ENCODE assay signal across 16 cellular contexts in genomic region chr9:14423816-14424261, GRCh38.
DNase-seq lines count a peak whose midpoint lies in the region; ATAC-seq, FAIRE-seq and TF ChIP-seq lines count a peak whose summit lies in the region.
"Had no signal": no experiment of that assay in that cellular context is flagged by ENCODE, and none has a peak within 500 bp of the region (broad histone marks: within the 10 kb centered on the region; RNA-seq: fewer than 3 reads in every experiment).

No MANE protein-coding gene starts in this region.

- H3K9me3 ChIP-seq in fibroblast of lung (ENCODE audit: control insufficient read depth, insufficient read depth, low read depth, low read length) = no peaks in the 10 kb centered on the region
- H3K9me3 ChIP-seq: body of pancreas, gastroesophageal sphincter, left ventricle myocardium inferior had no signal

- H3K4me1 ChIP-seq in fibroblast of lung (ENCODE audit: control insufficient read depth, extremely low read depth, insufficient read depth, low read length) = peaks cover 6% of the 10 kb centered on the region
- H3K4me1 ChIP-seq: body of pancreas had no signal

- no peak for TF ChIP-seq CTCF in RWPE1 (conservative IDR thresholded peaks at IDR 0.05; ENCODE audit: low read depth)
- no peak for TF ChIP-seq CTCF in fibroblast of lung (conservative IDR thresholded peaks at IDR 0.05 in 1 of 2, IDR thresholded peaks at IDR 0.05 in 1 of 2; ENCODE audit: low read depth in 1 of 2, low read length in 2 of 2)

- no peaks in the 10 kb centered on the region for H3K27me3 Mint-ChIP-seq in activated CD8-positive, alpha-beta memory T cell treated with anti-CD3 and anti-CD28 coated beads, Interleukin-2, amount 10 ng/mL, durations not matched to agents 7 days and 5 days

- no peaks in the 10 kb centered on the region for H3K4me1 Mint-ChIP-seq in activated CD8-positive, alpha-beta memory T cell treated with anti-CD3 and anti-CD28 coated beads, Interleukin-2, amount 10 ng/mL, durations not matched to agents 7 days and 5 days

- no peaks in the 10 kb centered on the region for H3K9me3 Mint-ChIP-seq in activated CD8-positive, alpha-beta memory T cell treated with anti-CD3 and anti-CD28 coated beads, Interleukin-2, amount 10 ng/mL, durations not matched to agents 7 days and 5 days (ENCODE audit: low read depth)
- H3K9me3 Mint-ChIP-seq: activated T-cell treated with anti-CD3 and anti-CD28 coated beads, Interleukin-2, amount 50 U/mL, for 4 hours; CD4-positive, alpha-beta memory T cell had no signal

- H3K79me2 ChIP-seq in fibroblast of lung (ENCODE audit: control insufficient read depth, insufficient read depth, low read length) = no peaks in the 10 kb centered on the region

- no peaks in the 10 kb centered on the region for H3K36me3 ChIP-seq in fibroblast of lung (ENCODE audit: control insufficient read depth, insufficient read depth, low read length)
- H3K36me3 ChIP-seq: gastroesophageal sphincter, left ventricle myocardium inferior had no signal

- no peak overlapping the region for H3K27ac ChIP-seq in RWPE1
- H3K27ac ChIP-seq in fibroblast of lung (ENCODE audit: insufficient read depth, low read length) = peak overlapping the region; percentile 39
- H3K27ac ChIP-seq: body of pancreas, gastroesophageal sphincter, left ventricle myocardium inferior had no signal

- H3K4me3 ChIP-seq in fibroblast of lung (replicated peaks in 1 of 4; ENCODE audit: control extremely low read depth in 1 of 4, insufficient read depth in 1 of 4, low read depth in 3 of 4, low read length in 4 of 4) = no peak overlapping the region
- H3K4me3 ChIP-seq: body of pancreas, gastroesophageal sphincter, left ventricle myocardium inferior had no signal

- H3K36me3 Mint-ChIP-seq in activated CD8-positive, alpha-beta memory T cell treated with anti-CD3 and anti-CD28 coated beads, Interleukin-2, amount 10 ng/mL, durations not matched to agents 7 days and 5 days = no peaks in the 10 kb centered on the region
- H3K36me3 Mint-ChIP-seq: CD4-positive, alpha-beta memory T cell had no signal

- peaks cover 5% of the 10 kb centered on the region for H3K27me3 ChIP-seq in fibroblast of lung (ENCODE audit: control insufficient read depth, insufficient read depth, low read length)
- H3K27me3 ChIP-seq: body of pancreas, gastroesophageal sphincter had no signal

- ATAC-seq in activated CD8-positive, alpha-beta memory T cell treated with anti-CD3 and anti-CD28 coated beads, Interleukin-2, amount 10 ng/mL, durations not matched to agents 7 days and 5 days = no peak
- no peak for ATAC-seq in HG03571 (IDR thresholded peaks at IDR 0.05; ENCODE audit: unreplicated experiment)
- ATAC-seq: activated CD4-positive, CD25-positive, alpha-beta regulatory T cell treated with anti-CD3 and anti-CD28 coated beads, Interleukin-2, amount 50 U/mL, for 24 hours; activated T-cell treated with anti-CD3 and anti-CD28 coated beads, Interleukin-2, amount 50 U/mL, for 4 hours; body of pancreas; gastroesophageal sphincter had no signal

- no peak overlapping the region for H3K9ac ChIP-seq in fibroblast of lung (ENCODE audit: insufficient read depth, low read length)

- no peaks in the 10 kb centered on the region for H4K20me1 ChIP-seq in fibroblast of lung (ENCODE audit: control insufficient read depth, extremely low read depth, insufficient read depth, low read length)

- no peak overlapping the region for H2AFZ ChIP-seq in fibroblast of lung (ENCODE audit: low read length)

- CTCF ChIA-PET in RWPE1 (lab: Yijun Ruan, JAX) = interaction anchor here (0.5 kb wide), 1 partner anchor 1515 kb away, joined by 3 read pairs; no protein-coding TSS in a partner anchor
- CTCF ChIA-PET in activated CD8-positive, alpha-beta memory T cell treated with anti-CD3 and anti-CD28 coated beads, Interleukin-2, amount 10 ng/mL, durations not matched to agents 7 days and 5 days (lab: Charles Lee) = no interaction called here

- DNase-seq in ELR (ENCODE audit: low read depth) (peak; percentile 67), RWPE1 (ENCODE audit: low spot score) (peak; percentile 8), fibroblast of lung (ENCODE audit: low read depth in 2 of 2) (peak; percentile 82 to 86), non-pigmented ciliary epithelial cell (ENCODE audit: low read depth) (peak; percentile 52), frontal cortex (ENCODE audit: low spot score in 2 of 2) (no peak), NCI-H510A treated with DMSO at 0.1 percent for 48 hours (lab: John Stamatoyannopoulos, UW) (no peak)
- no peak for DNase-seq in activated CD8-positive, alpha-beta memory T cell treated with anti-CD3 and anti-CD28 coated beads, Interleukin-2, amount 10 ng/mL, durations not matched to agents 7 days and 5 days
- DNase-seq: activated T-cell treated with anti-CD3 and anti-CD28 coated beads, Interleukin-2, amount 50 U/mL, for 4 hours; body of pancreas; CD4-positive, alpha-beta memory T cell; left ventricle myocardium inferior; NCI-H1105 treated with DMSO at 0.1 percent for 48 hours; occipital lobe had no signal

- FAIRE-seq in frontal cortex (lab: Jason Lieb, UNC) = no peak

- peak overlapping the region; percentile 77 for H3K4me2 ChIP-seq in fibroblast of lung (ENCODE audit: extremely low read depth, insufficient read depth, low read length)

- POLR2A ChIA-PET in RWPE1 (lab: Yijun Ruan, JAX; ENCODE audit: low non-redundant PET) = no interaction called here

- H3K4me3 Mint-ChIP-seq in activated CD8-positive, alpha-beta memory T cell treated with anti-CD3 and anti-CD28 coated beads, Interleukin-2, amount 10 ng/mL, durations not matched to agents 7 days and 5 days = no peak overlapping the region
- H3K4me3 Mint-ChIP-seq: activated T-cell treated with anti-CD3 and anti-CD28 coated beads, Interleukin-2, amount 50 U/mL, for 4 hours; CD4-positive, alpha-beta memory T cell had no signal

- no peak overlapping the region for H3K27ac Mint-ChIP-seq in activated CD8-positive, alpha-beta memory T cell treated with anti-CD3 and anti-CD28 coated beads, Interleukin-2, amount 10 ng/mL, durations not matched to agents 7 days and 5 days
- H3K27ac Mint-ChIP-seq: CD4-positive, alpha-beta memory T cell had no signal

Comparison
In these comparisons a context has a peak if more than half of its experiments do, and no peak if none do; other contexts are left out.
1. DNase-seq: peak in ELR (single experiment), RWPE1 (single experiment), fibroblast of lung (2 of 2) and non-pigmented ciliary epithelial cell (single experiment); none in activated CD8-positive, alpha-beta memory T cell treated with anti-CD3 and anti-CD28 coated beads, Interleukin-2, amount 10 ng/mL, durations not matched to agents 7 days and 5 days (single experiment), frontal cortex (0 of 2) and NCI-H510A treated with DMSO at 0.1 percent for 48 hours (single experiment).